20 cellular contexts compared by ENCODE assay signal in genomic region chr4:52100062-52100461, GRCh38. TPM values are rescaled to one million over a fixed set of nuclear protein-coding genes. Genes with fewer than 3 reads are reported as not detected.
DNase-seq lines count a peak whose midpoint lies in the region; ATAC-seq and TF ChIP-seq lines count a peak whose summit lies in the region.
"Had no signal": no experiment of that assay in that cellular context is flagged by ENCODE, and none has a peak within 500 bp of the region (broad histone marks: within the 10 kb centered on the region; RNA-seq: fewer than 3 reads in every experiment).

No MANE protein-coding gene starts in this region.

- H3K4me3 ChIP-seq in MG63, result no peak overlapping the region
- H3K4me3 ChIP-seq in fibroblast of the aortic adventitia (ENCODE audit: low read depth, low read length), result no peak overlapping the region
- H3K4me3 ChIP-seq in WERI-Rb-1 (ENCODE audit: low read depth, low read length), result no peak overlapping the region
- H3K4me3 ChIP-seq: gastroesophageal sphincter, K562, skin epidermis, stomach had no signal

- ATAC-seq in GM18502 (IDR thresholded peaks at IDR 0.05; ENCODE audit: poor library complexity, unreplicated experiment), result peak; percentile 47
- peak; percentile 58 for ATAC-seq in GM21447 (IDR thresholded peaks at IDR 0.05; ENCODE audit: unreplicated experiment)
- ATAC-seq: gastroesophageal sphincter, K562 had no signal

- DNase-seq in MG63 (peak; percentile 38), fibroblast of the aortic adventitia (ENCODE audit: low read depth) (peak; percentile 84), WERI-Rb-1 (no peak), NCI-H1048 (lab: John Stamatoyannopoulos, UW) (no peak), G401 (ENCODE audit: low spot score) (no peak)
- no peak for DNase-seq in activated naive CD4-positive, alpha-beta T cell treated with anti-CD3 and anti-CD28 coated beads, Interleukin-2, amount 50 U/mL, for 16 hours
- DNase-seq: activated CD8-positive, alpha-beta memory T cell treated with anti-CD3 and anti-CD28 coated beads for 24 hours; activated gamma-delta T cell; effector memory CD4-positive, alpha-beta T cell; midbrain; NCI-H1417 treated with DMSO at 0.1 percent for 48 hours; NCI-H446; occipital lobe; stomach had no signal

- no peaks in the 10 kb centered on the region for H3K36me3 ChIP-seq in MG63
- no peaks in the 10 kb centered on the region; the same call in 1 of the 2 replicates for H3K36me3 ChIP-seq in WERI-Rb-1
- H3K36me3 ChIP-seq: gastroesophageal sphincter, stomach had no signal

- in situ Hi-C loops in G401 (cut with HindIII; ENCODE audit: low sequenced_read_pairs), result no loop called here

- no peak for TF ChIP-seq CTCF in fibroblast of the aortic adventitia (IDR thresholded peaks at IDR 0.05; ENCODE audit: insufficient read depth, low read length)
- no peak for TF ChIP-seq CTCF in WERI-Rb-1 (IDR thresholded peaks at IDR 0.05; ENCODE audit: low read depth, low read length)

- H3K9me3 ChIP-seq in MG63, result no peaks in the 10 kb centered on the region
- H3K9me3 ChIP-seq in WERI-Rb-1 (ENCODE audit: severe bottlenecking), result no peaks in the 10 kb centered on the region
- H3K9me3 ChIP-seq: gastroesophageal sphincter, stomach had no signal

- H3K27me3 ChIP-seq in MG63, result no peaks in the 10 kb centered on the region; the same call in 1 of the 2 replicates
- peaks cover 2% of the 10 kb centered on the region for H3K27me3 ChIP-seq in WERI-Rb-1 (ENCODE audit: insufficient read depth, low read depth, severe bottlenecking)
- H3K27me3 ChIP-seq: gastroesophageal sphincter, stomach had no signal

- no peak overlapping the region for H3K27ac ChIP-seq in WERI-Rb-1
- H3K27ac ChIP-seq: gastroesophageal sphincter, skin epidermis, stomach had no signal

RNA-seq across cellular contexts. Expression of gene SPATA18, which starts 49.0 kb away (rescaled TPM):
- 0.02 TPM in 1 of 2 replicates, not detected in the other for total RNA-seq in MG63 (2014; rRNA removed; shearing (Covaris generic); ENCODE audit: low replicate concordance)
- 21.7 and 22.3 TPM in 2 replicates for total RNA-seq in fibroblast of the aortic adventitia (ENCODE audit: low replicate concordance)
- 0.37 TPM in 1 of 2 replicates, not detected in the other for total RNA-seq in G401 (2014; rRNA removed; shearing (Covaris generic))
- total RNA-seq: SK-MEL-5 had no signal

Comparison
In these comparisons a context has a peak if more than half of its experiments do, and no peak if none do; other contexts are left out.
1. DNase-seq: peak in MG63 (single experiment) and fibroblast of the aortic adventitia (single experiment); none in activated naive CD4-positive, alpha-beta T cell treated with anti-CD3 and anti-CD28 coated beads, Interleukin-2, amount 50 U/mL, for 16 hours (single experiment), WERI-Rb-1 (single experiment), NCI-H1048 (single experiment) and G401 (single experiment).
2. RNA of gene SPATA18, which starts 49.0 kb away (total RNA-seq): 21.7 to 22.3 TPM in fibroblast of the aortic adventitia; 0.37 TPM in G401 and 0.02 TPM in MG63; every median in the first group is over 10 times any median in the second.